ENCODE assay signal across 8 cellular contexts in genomic region chr12:111254106-111254505, GRCh38.
"Had no signal": no experiment of that assay in that cellular context is flagged by ENCODE, and none has a peak within 500 bp of the region (broad histone marks: within the 10 kb centered on the region; RNA-seq: fewer than 3 reads in every experiment).

No MANE protein-coding gene starts in this region.

- FAIRE-seq: HTR-8/SVneo had no signal

- H3K9ac ChIP-seq: KMS-11 had no signal

- H3K36me3 Mint-ChIP-seq: IgD-negative memory B cell had no signal

- H3K9me3 Mint-ChIP-seq: IgD-negative memory B cell had no signal

- H3K27ac Mint-ChIP-seq: IgD-negative memory B cell had no signal

- H3K27ac ChIP-seq: HL-60, KMS-11 had no signal

- H3K4me2 ChIP-seq: KMS-11 had no signal

- H3K4me1 Mint-ChIP-seq: IgD-negative memory B cell had no signal

- DNase-seq: IMR-90, Karpas-422, KBM-7, KG1 had no signal

- H3K4me3 Mint-ChIP-seq: IgD-negative memory B cell had no signal
